8 cellular contexts compared by ENCODE assay signal in the genomic region with DNA sequence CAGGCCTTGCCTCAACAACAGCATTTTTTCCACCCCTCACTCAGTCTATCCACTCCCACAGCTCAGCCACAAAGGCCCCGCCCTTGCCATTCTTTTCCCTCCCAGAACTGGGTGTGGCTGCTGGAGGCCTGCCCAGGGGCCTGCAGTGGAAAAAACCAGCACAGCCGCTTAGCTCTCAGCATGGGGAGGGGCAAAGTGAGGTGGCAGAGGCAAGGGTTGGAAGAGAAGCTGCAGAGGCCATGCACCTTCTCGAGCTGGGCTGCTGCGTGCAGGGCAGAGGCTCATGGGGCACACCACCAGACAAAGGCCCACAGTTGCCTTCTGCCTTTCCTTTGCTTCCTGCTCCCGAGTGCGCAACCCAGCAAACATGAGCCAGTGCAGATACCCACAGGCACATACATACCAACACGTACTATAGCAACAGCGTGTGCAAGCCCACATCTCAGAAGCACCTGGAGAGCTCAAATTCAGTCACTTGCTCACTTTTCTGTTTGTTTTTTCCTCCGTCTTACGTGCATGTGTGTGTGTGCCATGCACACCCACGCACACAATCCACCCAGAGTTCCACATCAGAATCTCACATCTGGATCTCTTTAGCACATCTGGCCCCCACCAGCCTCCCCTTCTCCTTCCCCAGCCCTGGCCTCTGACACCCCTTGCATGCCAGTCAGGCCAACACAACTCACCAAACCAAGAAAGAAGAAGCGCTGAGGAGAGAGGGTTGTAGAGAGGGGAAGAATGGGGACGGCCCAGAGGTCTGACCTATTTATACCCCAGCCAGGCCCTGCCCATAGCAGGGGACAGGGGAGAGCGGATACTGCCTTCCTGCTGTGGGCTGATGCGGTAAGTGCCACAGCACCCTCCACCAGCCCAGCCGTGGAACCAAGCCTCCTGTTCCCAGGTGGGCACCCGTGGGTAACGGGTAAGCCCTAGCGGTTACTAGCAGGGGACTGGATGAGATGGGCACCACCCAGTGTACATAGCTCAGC. TPM values are rescaled to one million over a fixed set of nuclear protein-coding genes. Genes with fewer than 3 reads are reported as not detected.
DNase-seq lines count a peak whose midpoint lies in the region; ATAC-seq, FAIRE-seq and TF ChIP-seq lines count a peak whose summit lies in the region.

TSS of gene S100A4 (minus strand) at position 740 of the 989 bp plus-strand sequence. CDS start 1,012 bp downstream, outside the sequence.

- peak within 1 kb of the TSS in 1 of 2 donors; percentile 74 for H3K9ac ChIP-seq in kidney (ENCODE audit: low read length in 2 of 2)

- FAIRE-seq in kidney (lab: Jason Lieb, UNC), result no peak

- TF ChIP-seq CTCF in WTC11 (IDR thresholded peaks at IDR 0.05) (no peak), cardiac fibroblast (IDR thresholded peaks at IDR 0.05; ENCODE audit: low read depth, low read length) (no peak), kidney (IDR thresholded peaks at IDR 0.05; ENCODE audit: borderline replicate concordance, extremely low read depth, insufficient read depth) (no peak)

- H3K27ac ChIP-seq in kidney (ENCODE audit: low read depth in 2 of 2, low read length in 2 of 2), result peak within 1 kb of the TSS; percentile 66 to 74

- no peaks in the 10 kb centered on the region; the same call in 1 of the 2 replicates for H3K27me3 Mint-ChIP-seq in WTC11 (ENCODE audit: low read depth)

- H3K4me1 ChIP-seq in kidney (ENCODE audit: control insufficient read depth in 1 of 2, insufficient read depth in 1 of 2, low read depth in 1 of 2, low read length in 2 of 2), result peaks cover 19 to 44% of the 10 kb centered on the region in 2 donors

- ATAC-seq in HG02763 (IDR thresholded peaks at IDR 0.05; ENCODE audit: unreplicated experiment) (peak; percentile 58), WTC11 (peak; percentile 89), GM19324 (IDR thresholded peaks at IDR 0.05; ENCODE audit: low FRiP score, unreplicated experiment) (no peak)

- H3K36me3 ChIP-seq in kidney (ENCODE audit: control insufficient read depth in 1 of 2, insufficient read depth in 2 of 2, low read length in 2 of 2), result no peaks in the 10 kb centered on the region

- peak within 1 kb of the TSS; percentile 96 for H3K27ac Mint-ChIP-seq in WTC11

- CTCF ChIA-PET in WTC11 (lab: Charles Lee), result interaction anchor here (0.5 to 5.3 kb wide), 20 partner anchors 10 to 197 kb away, joined by 3 to 50 read pairs (median 4); partner anchors contain the start of genes INTS3, NPR1, PGLYRP4 and S100A13

- DNase-seq in DMS 273 treated with DMSO at 0.1 percent for 48 hours (lab: John Stamatoyannopoulos, UW), result peak; percentile 93
- DNase-seq in NCI-H226, result peak; percentile 93
- DNase-seq in WTC11 (ENCODE audit: low spot score), result peak; percentile 88
- DNase-seq in cardiac fibroblast (ENCODE audit: low read depth in 2 of 2), result peak; percentile 88 to 96
- peak; percentile 97 for DNase-seq in kidney
- peak; percentile 81 to 85 for DNase-seq in stimulated activated CD4-positive, alpha-beta T cell treated with anti-CD3 and anti-CD28 coated beads, Interleukin-15, amount 100 ng/mL, for 1 hour (ENCODE audit: low read depth in 1 of 2, low spot score in 1 of 2)

- intact Hi-C loops in kidney (cut with DNase I), result no loop called here

- H3K4me3 Mint-ChIP-seq in WTC11, result peak within 1 kb of the TSS; percentile 64

- no peaks in the 10 kb centered on the region for H3K9me3 Mint-ChIP-seq in WTC11

- POLR2A ChIA-PET in WTC11 (lab: Charles Lee), result interaction anchor here (0.6 to 1.3 kb wide), 2 partner anchors 11 to 89 kb away, joined by 3 to 6 read pairs; partner anchors contain the start of gene CHTOP

- no peaks in the 10 kb centered on the region; the same call in 1 of the 2 replicates for H3K36me3 Mint-ChIP-seq in WTC11

- H3K4me3 ChIP-seq in cardiac fibroblast (replicated peaks in 1 of 2; ENCODE audit: low read depth in 2 of 2, low read length in 2 of 2), result peak within 1 kb of the TSS; percentile 12 to 22
- H3K4me3 ChIP-seq in kidney (ENCODE audit: low read length in 2 of 2), result peak within 1 kb of the TSS; percentile 43 to 50

- peaks cover 65% of the 10 kb centered on the region for H3K4me1 Mint-ChIP-seq in WTC11

- no peaks in the 10 kb centered on the region for H3K9me3 ChIP-seq in kidney (ENCODE audit: control insufficient read depth in 1 of 2, low read length in 2 of 2)

TF ChIP-seq in WTC11, 78 proteins besides CTCF, POLR2A, EP300 and RAD21 (continues in another document):
- TF ChIP-seq, protein P1, sequence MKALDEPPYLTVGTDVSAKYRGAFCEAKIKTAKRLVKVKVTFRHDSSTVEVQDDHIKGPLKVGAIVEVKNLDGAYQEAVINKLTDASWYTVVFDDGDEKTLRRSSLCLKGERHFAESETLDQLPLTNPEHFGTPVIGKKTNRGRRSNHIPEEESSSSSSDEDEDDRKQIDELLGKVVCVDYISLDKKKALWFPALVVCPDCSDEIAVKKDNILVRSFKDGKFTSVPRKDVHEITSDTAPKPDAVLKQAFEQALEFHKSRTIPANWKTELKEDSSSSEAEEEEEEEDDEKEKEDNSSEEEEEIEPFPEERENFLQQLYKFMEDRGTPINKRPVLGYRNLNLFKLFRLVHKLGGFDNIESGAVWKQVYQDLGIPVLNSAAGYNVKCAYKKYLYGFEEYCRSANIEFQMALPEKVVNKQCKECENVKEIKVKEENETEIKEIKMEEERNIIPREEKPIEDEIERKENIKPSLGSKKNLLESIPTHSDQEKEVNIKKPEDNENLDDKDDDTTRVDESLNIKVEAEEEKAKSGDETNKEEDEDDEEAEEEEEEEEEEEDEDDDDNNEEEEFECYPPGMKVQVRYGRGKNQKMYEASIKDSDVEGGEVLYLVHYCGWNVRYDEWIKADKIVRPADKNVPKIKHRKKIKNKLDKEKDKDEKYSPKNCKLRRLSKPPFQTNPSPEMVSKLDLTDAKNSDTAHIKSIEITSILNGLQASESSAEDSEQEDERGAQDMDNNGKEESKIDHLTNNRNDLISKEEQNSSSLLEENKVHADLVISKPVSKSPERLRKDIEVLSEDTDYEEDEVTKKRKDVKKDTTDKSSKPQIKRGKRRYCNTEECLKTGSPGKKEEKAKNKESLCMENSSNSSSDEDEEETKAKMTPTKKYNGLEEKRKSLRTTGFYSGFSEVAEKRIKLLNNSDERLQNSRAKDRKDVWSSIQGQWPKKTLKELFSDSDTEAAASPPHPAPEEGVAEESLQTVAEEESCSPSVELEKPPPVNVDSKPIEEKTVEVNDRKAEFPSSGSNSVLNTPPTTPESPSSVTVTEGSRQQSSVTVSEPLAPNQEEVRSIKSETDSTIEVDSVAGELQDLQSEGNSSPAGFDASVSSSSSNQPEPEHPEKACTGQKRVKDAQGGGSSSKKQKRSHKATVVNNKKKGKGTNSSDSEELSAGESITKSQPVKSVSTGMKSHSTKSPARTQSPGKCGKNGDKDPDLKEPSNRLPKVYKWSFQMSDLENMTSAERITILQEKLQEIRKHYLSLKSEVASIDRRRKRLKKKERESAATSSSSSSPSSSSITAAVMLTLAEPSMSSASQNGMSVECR (CRISPR knock-in tag; IDR thresholded peaks at IDR 0.05; ENCODE audit: borderline replicate concordance), result no peak
- no peak for TF ChIP-seq OVOL2 (CRISPR knock-in tag; IDR thresholded peaks at IDR 0.05; ENCODE audit: borderline replicate concordance)
- TF ChIP-seq IRF1 (CRISPR knock-in tag; IDR thresholded peaks at IDR 0.05), result 0 out of 2 replicates have a peak, but pooled peaks have one; percentile 9
- TF ChIP-seq FOXP4 (CRISPR knock-in tag; IDR thresholded peaks at IDR 0.05), result 0 out of 2 replicates have a peak, but pooled peaks have one; percentile 27
- no peak for TF ChIP-seq NFE2L1 (CRISPR knock-in tag; IDR thresholded peaks at IDR 0.05)
- no peak for TF ChIP-seq ZNF281 (CRISPR knock-in tag; IDR thresholded peaks at IDR 0.05)
- 0 out of 2 replicates have a peak, but pooled peaks have one; percentile 19 for TF ChIP-seq GABPB1 (CRISPR knock-in tag; IDR thresholded peaks at IDR 0.05)

RNA-seq across cellular contexts. Expression of gene S100A4, which starts in this region (rescaled TPM):
- total RNA-seq in WTC11 (2021) (22.7 to 32.0 TPM (median 31.7 TPM) in 3 replicates), kidney (141 TPM)
- polyA plus RNA-seq in kidney (ENCODE audit: insufficient read depth, low read depth, low replicate concordance), result 204 TPM
